1 cellular context compared by ENCODE assay signal in the genomic region with DNA sequence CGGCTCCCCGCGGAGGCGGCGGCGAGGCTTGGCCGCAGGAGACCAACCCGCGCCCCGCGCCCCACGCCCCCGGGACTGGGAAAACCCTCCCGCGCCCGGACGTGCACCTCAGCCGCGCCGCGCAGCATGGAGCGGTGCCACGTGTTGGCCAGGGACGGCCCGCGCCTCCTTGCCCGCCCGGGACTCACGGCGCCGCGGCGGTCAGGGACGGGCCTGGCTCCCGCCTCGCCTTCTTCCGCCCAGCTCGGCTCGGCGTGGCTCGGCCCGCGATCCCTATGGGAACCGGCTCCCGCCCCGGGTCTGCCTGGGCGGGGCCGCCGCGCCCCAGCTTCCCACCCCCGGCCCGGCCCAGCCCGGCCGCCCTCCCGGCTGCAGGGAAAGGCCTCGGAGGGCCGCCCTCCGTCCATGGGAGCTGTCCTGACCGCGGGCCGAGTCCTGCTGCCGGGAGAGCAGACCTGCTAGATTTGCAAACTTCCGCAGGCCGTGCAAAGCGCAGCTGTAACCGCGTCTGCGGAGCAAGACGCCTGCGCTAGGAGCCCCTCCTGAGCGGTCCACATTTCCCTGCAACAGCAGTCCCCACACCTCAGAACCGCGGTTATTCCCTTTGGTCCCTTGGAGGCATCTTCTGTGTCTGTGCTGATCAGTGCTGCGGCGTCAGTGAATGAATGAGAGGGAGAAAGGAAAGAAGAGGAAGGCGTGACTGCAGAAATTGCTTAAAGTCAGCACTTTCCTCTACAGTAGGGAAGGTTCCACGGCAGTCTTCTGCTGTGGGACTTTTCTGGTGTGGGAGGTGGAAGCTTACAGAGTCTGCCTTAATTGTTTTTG.
TF ChIP-seq lines count a peak whose summit lies in the region.

Gene CDKL1, minus strand, starts transcription at position 246 of the 825 bp plus-strand sequence. CDS start 1,013 bp downstream, outside the sequence.

TF ChIP-seq in HepG2, 621 proteins besides CTCF, POLR2A, EP300 and RAD21 (continued from another document and continues in another):
- no peak for TF ChIP-seq PRDM10 (CRISPR knock-in tag; IDR thresholded peaks at IDR 0.05; ENCODE audit: low read depth)
- no peak for TF ChIP-seq ZC3H13 (CRISPR knock-in tag; IDR thresholded peaks at IDR 0.05)
- peak; percentile 56; the same call in 1 of the 2 replicates for TF ChIP-seq ZNF605 (CRISPR knock-in tag; IDR thresholded peaks at IDR 0.05)
- TF ChIP-seq PHF5A (CRISPR knock-in tag; IDR thresholded peaks at IDR 0.05; ENCODE audit: low read depth, unreplicated experiment), result no peak
- no peak for TF ChIP-seq ZNF354B (CRISPR knock-in tag; IDR thresholded peaks at IDR 0.05)
- TF ChIP-seq, protein P1, sequence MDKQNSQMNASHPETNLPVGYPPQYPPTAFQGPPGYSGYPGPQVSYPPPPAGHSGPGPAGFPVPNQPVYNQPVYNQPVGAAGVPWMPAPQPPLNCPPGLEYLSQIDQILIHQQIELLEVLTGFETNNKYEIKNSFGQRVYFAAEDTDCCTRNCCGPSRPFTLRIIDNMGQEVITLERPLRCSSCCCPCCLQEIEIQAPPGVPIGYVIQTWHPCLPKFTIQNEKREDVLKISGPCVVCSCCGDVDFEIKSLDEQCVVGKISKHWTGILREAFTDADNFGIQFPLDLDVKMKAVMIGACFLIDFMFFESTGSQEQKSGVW (CRISPR knock-in tag; IDR thresholded peaks at IDR 0.05; ENCODE audit: borderline replicate concordance), result no peak
- TF ChIP-seq ZIK1 (CRISPR knock-in tag; IDR thresholded peaks at IDR 0.05; ENCODE audit: borderline replicate concordance, low read depth), result no peak; the same call in 1 of the 2 replicates
- no peak for TF ChIP-seq HOXA9 (CRISPR knock-in tag; IDR thresholded peaks at IDR 0.05; ENCODE audit: borderline replicate concordance)
- TF ChIP-seq ZNF446 (CRISPR knock-in tag; IDR thresholded peaks at IDR 0.05), result no peak
- peak; percentile 49; the same call in 1 of the 2 replicates for TF ChIP-seq PHF20 (CRISPR knock-in tag; IDR thresholded peaks at IDR 0.05)
- no peak for TF ChIP-seq NFE2 (CRISPR knock-in tag; IDR thresholded peaks at IDR 0.05)
- TF ChIP-seq CC2D1A (CRISPR knock-in tag; IDR thresholded peaks at IDR 0.05), result no peak
- no peak for TF ChIP-seq ZNF136 (CRISPR knock-in tag; IDR thresholded peaks at IDR 0.05; ENCODE audit: low read depth)
- TF ChIP-seq ARID3A (IDR thresholded peaks at IDR 0.05; ENCODE audit: low read depth, low read length), result no peak
- TF ChIP-seq ZNF12 (CRISPR knock-in tag; IDR thresholded peaks at IDR 0.05), result no peak
- no peak for TF ChIP-seq ZNF788 (CRISPR knock-in tag; IDR thresholded peaks at IDR 0.05; ENCODE audit: borderline replicate concordance)
- TF ChIP-seq NFE2L2 (IDR thresholded peaks at IDR 0.05; ENCODE audit: low read length), result no peak
- TF ChIP-seq, protein P2, sequence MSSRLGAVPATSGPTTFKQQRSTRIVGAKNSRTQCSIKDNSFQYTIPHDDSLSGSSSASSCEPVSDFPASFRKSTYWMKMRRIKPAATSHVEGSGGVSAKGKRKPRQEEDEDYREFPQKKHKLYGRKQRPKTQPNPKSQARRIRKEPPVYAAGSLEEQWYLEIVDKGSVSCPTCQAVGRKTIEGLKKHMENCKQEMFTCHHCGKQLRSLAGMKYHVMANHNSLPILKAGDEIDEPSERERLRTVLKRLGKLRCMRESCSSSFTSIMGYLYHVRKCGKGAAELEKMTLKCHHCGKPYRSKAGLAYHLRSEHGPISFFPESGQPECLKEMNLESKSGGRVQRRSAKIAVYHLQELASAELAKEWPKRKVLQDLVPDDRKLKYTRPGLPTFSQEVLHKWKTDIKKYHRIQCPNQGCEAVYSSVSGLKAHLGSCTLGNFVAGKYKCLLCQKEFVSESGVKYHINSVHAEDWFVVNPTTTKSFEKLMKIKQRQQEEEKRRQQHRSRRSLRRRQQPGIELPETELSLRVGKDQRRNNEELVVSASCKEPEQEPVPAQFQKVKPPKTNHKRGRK (CRISPR knock-in tag; IDR thresholded peaks at IDR 0.05), result no peak
- no peak for TF ChIP-seq TCF7L2 (IDR thresholded peaks at IDR 0.05; ENCODE audit: low read depth, low read length)
- peak; percentile 66; the same call in 1 of the 2 replicates for TF ChIP-seq ZNF232 (CRISPR knock-in tag; IDR thresholded peaks at IDR 0.05; ENCODE audit: borderline replicate concordance)
- TF ChIP-seq NCOA5 (CRISPR knock-in tag; IDR thresholded peaks at IDR 0.05), result no peak
- no peak for TF ChIP-seq CHD2 (IDR thresholded peaks at IDR 0.05; ENCODE audit: low read depth, low read length)
- TF ChIP-seq NFKBIZ (CRISPR knock-in tag; IDR thresholded peaks at IDR 0.05), result 0 out of 2 replicates have a peak, but pooled peaks have one; percentile 53
- TF ChIP-seq, protein P3, sequence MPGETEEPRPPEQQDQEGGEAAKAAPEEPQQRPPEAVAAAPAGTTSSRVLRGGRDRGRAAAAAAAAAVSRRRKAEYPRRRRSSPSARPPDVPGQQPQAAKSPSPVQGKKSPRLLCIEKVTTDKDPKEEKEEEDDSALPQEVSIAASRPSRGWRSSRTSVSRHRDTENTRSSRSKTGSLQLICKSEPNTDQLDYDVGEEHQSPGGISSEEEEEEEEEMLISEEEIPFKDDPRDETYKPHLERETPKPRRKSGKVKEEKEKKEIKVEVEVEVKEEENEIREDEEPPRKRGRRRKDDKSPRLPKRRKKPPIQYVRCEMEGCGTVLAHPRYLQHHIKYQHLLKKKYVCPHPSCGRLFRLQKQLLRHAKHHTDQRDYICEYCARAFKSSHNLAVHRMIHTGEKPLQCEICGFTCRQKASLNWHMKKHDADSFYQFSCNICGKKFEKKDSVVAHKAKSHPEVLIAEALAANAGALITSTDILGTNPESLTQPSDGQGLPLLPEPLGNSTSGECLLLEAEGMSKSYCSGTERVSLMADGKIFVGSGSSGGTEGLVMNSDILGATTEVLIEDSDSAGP (CRISPR knock-in tag; IDR thresholded peaks at IDR 0.05; ENCODE audit: borderline replicate concordance), result no peak; the same call in 1 of the 2 replicates
- TF ChIP-seq ZNF746 (CRISPR knock-in tag; IDR thresholded peaks at IDR 0.05), result peak; percentile 11; the same call in 1 of the 2 replicates
- no peak for TF ChIP-seq REST (IDR thresholded peaks at IDR 0.05; ENCODE audit: borderline replicate concordance in 1 of 2, low read depth in 1 of 2, low read length in 2 of 2)
- TF ChIP-seq RARG (CRISPR knock-in tag; IDR thresholded peaks at IDR 0.05; ENCODE audit: low read depth), result no peak
- no peak for TF ChIP-seq EZH2 (conservative IDR thresholded peaks at IDR 0.05; ENCODE audit: low read depth, low read length)
- TF ChIP-seq, protein P4, sequence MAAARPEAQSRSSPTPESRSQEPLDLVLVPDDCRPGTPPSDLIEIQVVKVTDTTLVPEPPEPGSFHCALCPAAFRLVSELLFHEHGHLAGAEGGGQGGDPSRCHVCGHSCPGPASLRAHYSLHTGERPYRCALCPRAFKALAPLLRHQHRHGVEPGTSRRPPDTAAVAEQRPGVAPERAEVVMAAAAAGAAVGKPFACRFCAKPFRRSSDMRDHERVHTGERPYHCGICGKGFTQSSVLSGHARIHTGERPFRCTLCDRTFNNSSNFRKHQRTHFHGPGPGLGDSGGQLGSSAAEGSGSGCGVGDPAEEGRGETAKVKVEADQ (CRISPR knock-in tag; IDR thresholded peaks at IDR 0.05; ENCODE audit: borderline replicate concordance), result peak; percentile 69; the same call in 1 of the 2 replicates
- no peak for TF ChIP-seq FOXM1 (CRISPR knock-in tag; IDR thresholded peaks at IDR 0.05)
- TF ChIP-seq GTF2F1 (IDR thresholded peaks at IDR 0.05; ENCODE audit: low read length), result no peak
- TF ChIP-seq BHLHE40 (IDR thresholded peaks at IDR 0.05; ENCODE audit: low read length), result no peak
- peak; percentile 70 for TF ChIP-seq AGO2 (optimal IDR thresholded peaks at IDR 0.05; ENCODE audit: low read depth, low read length)
- TF ChIP-seq RFX5 (IDR thresholded peaks at IDR 0.05; ENCODE audit: low read depth, low read length), result no peak
- TF ChIP-seq ZNF772 (CRISPR knock-in tag; IDR thresholded peaks at IDR 0.05), result peak; percentile 36; the same call in 1 of the 2 replicates
- TF ChIP-seq KMT2A (CRISPR knock-in tag; IDR thresholded peaks at IDR 0.05), result peak; percentile 77
- TF ChIP-seq MIER2 (CRISPR knock-in tag; IDR thresholded peaks at IDR 0.05), result no peak
- peak; percentile 88; the same call in 1 of the 2 replicates for TF ChIP-seq ZNF546 (CRISPR knock-in tag; conservative IDR thresholded peaks at IDR 0.05)
- TF ChIP-seq ZNF619 (CRISPR knock-in tag; IDR thresholded peaks at IDR 0.05), result no peak
- TF ChIP-seq ZNF138 (CRISPR knock-in tag; IDR thresholded peaks at IDR 0.05; ENCODE audit: low read depth), result peak; percentile 36; the same call in 1 of the 2 replicates
- TF ChIP-seq ZNF563 (CRISPR knock-in tag; IDR thresholded peaks at IDR 0.05), result peak; percentile 85; the same call in 1 of the 2 replicates
- no peak for TF ChIP-seq RXRB (CRISPR knock-in tag; IDR thresholded peaks at IDR 0.05; ENCODE audit: borderline replicate concordance)
- TF ChIP-seq SNAPC2 (CRISPR knock-in tag; IDR thresholded peaks at IDR 0.05), result no peak
- TF ChIP-seq MED8 (CRISPR knock-in tag; IDR thresholded peaks at IDR 0.05; ENCODE audit: insufficient replicate concordance), result no peak
- no peak for TF ChIP-seq THRA (CRISPR knock-in tag; IDR thresholded peaks at IDR 0.05; ENCODE audit: borderline replicate concordance)
- TF ChIP-seq ZSCAN9 (CRISPR knock-in tag; IDR thresholded peaks at IDR 0.05; ENCODE audit: borderline replicate concordance), result no peak; the same call in 1 of the 2 replicates
- no peak for TF ChIP-seq NAIF1 (CRISPR knock-in tag; IDR thresholded peaks at IDR 0.05; ENCODE audit: borderline replicate concordance)
- 0 out of 2 replicates have a peak, but pooled peaks have one; percentile 50 for TF ChIP-seq TBP (CRISPR knock-in tag; IDR thresholded peaks at IDR 0.05)
